ENCODE assay signal across 8 cellular contexts in the genomic region with DNA sequence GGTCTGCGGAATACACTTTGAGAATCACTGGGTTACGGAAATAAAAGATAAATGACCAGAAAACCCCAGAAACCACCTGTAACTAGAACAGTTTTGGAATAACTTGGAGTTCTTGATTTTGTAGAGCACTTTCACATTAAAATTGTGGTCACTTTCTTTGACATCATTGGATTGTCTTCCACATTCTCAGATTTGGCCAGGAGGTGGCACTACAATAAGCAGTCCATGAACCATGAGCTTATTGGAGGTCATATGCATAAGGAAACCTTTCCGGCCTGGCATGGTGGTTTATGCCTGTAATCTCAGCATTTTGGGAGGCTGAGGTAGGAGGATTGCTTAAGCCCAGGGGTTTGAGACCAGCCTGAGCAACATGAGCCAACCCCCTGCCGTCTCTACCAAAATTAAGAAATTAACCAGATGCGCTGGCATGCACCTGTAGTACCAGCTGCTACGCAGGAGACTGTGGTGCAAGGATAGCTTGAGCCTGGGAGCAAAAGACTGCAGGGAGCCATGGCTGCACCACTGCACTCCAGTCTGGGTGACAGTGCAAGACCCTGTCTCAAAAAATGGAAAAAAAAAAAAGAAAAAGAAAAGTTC.
A peak's percentile ranks its signal among the peaks of the same experiment; 100 is the strongest.
DNase-seq lines count a peak whose midpoint lies in the region; ATAC-seq, FAIRE-seq and TF ChIP-seq lines count a peak whose summit lies in the region.

No MANE protein-coding gene starts in this region.

- no peak for TF ChIP-seq EP300 in stomach (IDR thresholded peaks at IDR 0.05)

- peaks cover 6% of the 10 kb centered on the region for H3K27me3 Mint-ChIP-seq in astrocyte (ENCODE audit: low read depth, unreplicated experiment)

- 81 to 85% (median 82%) methylated on average over 6 of the region's 6 CpGs for WGBS in stomach, 5 donors

- H3K27ac ChIP-seq in cardiac muscle cell: no peak overlapping the region
- no peak overlapping the region for H3K27ac ChIP-seq in right atrium auricular region
- no peak overlapping the region for H3K27ac ChIP-seq in astrocyte (ENCODE audit: low read depth, low read length)
- H3K27ac ChIP-seq in stomach: no peak overlapping the region

- H3K4me3 Mint-ChIP-seq in astrocyte (ENCODE audit: unreplicated experiment): no peak overlapping the region

- peak; percentile 61 for TF ChIP-seq CTCF in cardiac muscle cell (IDR thresholded peaks at IDR 0.05; ENCODE audit: low read depth, low read length)
- peak in 1 of 2 donors; percentile 65 for TF ChIP-seq CTCF in right atrium auricular region (IDR thresholded peaks at IDR 0.05)
- TF ChIP-seq CTCF in astrocyte (IDR thresholded peaks at IDR 0.05; ENCODE audit: insufficient read depth, low read depth, low read length): peak; percentile 49
- peak in 4 of 7 experiments; percentile 17 to 40 (median 23) for TF ChIP-seq CTCF in stomach (IDR thresholded peaks at IDR 0.05)

- H4K20me1 ChIP-seq in astrocyte (ENCODE audit: insufficient read depth, low read length): no peaks in the 10 kb centered on the region

- H3K79me2 ChIP-seq in astrocyte (ENCODE audit: insufficient read depth, low read length): no peaks in the 10 kb centered on the region

- ATAC-seq in HG02588 (IDR thresholded peaks at IDR 0.05; ENCODE audit: unreplicated experiment) (peak; percentile 53), left lobe of liver (peak; percentile 84)

- no peak overlapping the region for H3K9ac ChIP-seq in astrocyte (ENCODE audit: low read length)

- no peak overlapping the region for H2AFZ ChIP-seq in astrocyte (ENCODE audit: low read depth, low read length)

- no peak for FAIRE-seq in astrocyte (lab: Jason Lieb, UNC)

- no peak for TF ChIP-seq POLR2A in stomach (IDR thresholded peaks at IDR 0.05)

- H3K4me3 ChIP-seq in cardiac muscle cell (no peak overlapping the region), right atrium auricular region (no peak overlapping the region), astrocyte (ENCODE audit: insufficient read depth, low read depth, low read length) (no peak overlapping the region), stomach (no peak overlapping the region)

- no peaks in the 10 kb centered on the region for H3K36me3 Mint-ChIP-seq in astrocyte (ENCODE audit: low read depth, unreplicated experiment)

- H3K9me3 ChIP-seq in cardiac muscle cell (ENCODE audit: low read depth) (no peaks in the 10 kb centered on the region), right atrium auricular region (no peaks in the 10 kb centered on the region), astrocyte (ENCODE audit: insufficient read depth, low read depth, low read length) (no peaks in the 10 kb centered on the region), stomach (no peaks in the 10 kb centered on the region)

- H3K27me3 ChIP-seq in cardiac muscle cell: no peaks in the 10 kb centered on the region
- H3K27me3 ChIP-seq in right atrium auricular region: no peaks in the 10 kb centered on the region
- no peaks in the 10 kb centered on the region for H3K27me3 ChIP-seq in astrocyte (ENCODE audit: insufficient read depth, low read length)
- no peaks in the 10 kb centered on the region for H3K27me3 ChIP-seq in stomach

- no peaks in the 10 kb centered on the region for H3K9me3 Mint-ChIP-seq in astrocyte (ENCODE audit: unreplicated experiment)

- H3K36me3 ChIP-seq in cardiac muscle cell (no peaks in the 10 kb centered on the region), right atrium auricular region (no peaks in the 10 kb centered on the region), astrocyte (ENCODE audit: insufficient read depth, low read length) (no peaks in the 10 kb centered on the region), stomach (no peaks in the 10 kb centered on the region)

- H3K4me1 ChIP-seq in cardiac muscle cell (ENCODE audit: low read depth) (no peaks in the 10 kb centered on the region), right atrium auricular region (no peaks in the 10 kb centered on the region), astrocyte (ENCODE audit: insufficient read depth, low read length) (no peaks in the 10 kb centered on the region), stomach (no peaks in the 10 kb centered on the region)

- H3K4me2 ChIP-seq in astrocyte (ENCODE audit: low read length): no peak overlapping the region

- H3K27ac Mint-ChIP-seq in astrocyte (ENCODE audit: unreplicated experiment): no peak overlapping the region

- intact Hi-C loops in stomach (cut with DNase I; ENCODE audit: low total_unique reads): no loop called here

- peak; percentile 28 to 53 for DNase-seq in cardiac muscle cell (ENCODE audit: low read depth in 1 of 2, low spot score in 1 of 2)
- DNase-seq in right atrium auricular region (ENCODE audit: low spot score): no peak
- DNase-seq in NOMO-1 treated with DMSO at 0.1 percent for 48 hours (lab: John Stamatoyannopoulos, UW; ENCODE audit: unreplicated experiment): peak; percentile 35
- peak; percentile 12 for DNase-seq in astrocyte (ENCODE audit: low read depth)
- peak; percentile 43 for DNase-seq in left lobe of liver (ENCODE audit: low spot score)
- DNase-seq in stomach: peak; percentile 33
- DNase-seq in NCI-H1930 (lab: John Stamatoyannopoulos, UW): no peak

- H3K4me1 Mint-ChIP-seq in astrocyte (ENCODE audit: low read depth, unreplicated experiment): no peaks in the 10 kb centered on the region

Comparison
In these comparisons a context has a peak if more than half of its experiments do, and no peak if none do; other contexts are left out.
1. DNase-seq: peak in cardiac muscle cell (2 of 2), NOMO-1 treated with DMSO at 0.1 percent for 48 hours (single experiment), astrocyte (single experiment), left lobe of liver (single experiment) and stomach (single experiment); none in right atrium auricular region (single experiment) and NCI-H1930 (0 of 2).